In the genomic region with DNA sequence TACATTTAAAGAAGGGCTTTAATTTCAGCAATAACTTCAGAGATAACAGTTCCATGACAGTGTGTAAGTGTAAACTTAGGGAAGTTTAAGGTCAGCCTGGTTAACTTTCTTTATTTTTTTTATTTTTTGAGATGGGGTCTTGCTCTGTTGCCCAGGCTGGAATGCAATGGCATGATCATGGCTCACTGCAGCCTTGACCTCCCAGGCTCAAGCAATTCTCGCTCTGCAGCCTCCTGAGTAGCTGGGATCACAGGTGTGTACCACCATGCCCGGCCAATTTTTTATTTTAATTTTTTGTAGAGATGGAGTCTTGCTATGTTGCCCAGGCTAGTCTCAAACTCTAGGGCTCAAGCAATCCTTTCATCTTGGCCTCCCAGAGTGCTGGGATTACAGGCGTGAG, we compare ENCODE assay signal across 2 cellular contexts.
TF ChIP-seq lines count a peak whose summit lies in the region.

No MANE protein-coding gene starts in this region.

TF ChIP-seq in HEK293, 187 proteins besides CTCF, POLR2A, EP300 and RAD21:
- TF ChIP-seq ZNF121 (tag by site-specific recombination; IDR thresholded peaks at IDR 0.05) = peak; percentile 88

TF ChIP-seq in HepG2, 621 proteins besides CTCF, POLR2A, EP300 and RAD21:
- TF ChIP-seq ZNF121 (CRISPR knock-in tag; IDR thresholded peaks at IDR 0.05) = peak; percentile 57; the same call in 1 of the 2 replicates
